In genomic region chr7:135940077-135941075, GRCh38 we compare ENCODE assay signal across 25 cellular contexts.
"Had no signal": no experiment of that assay in that cellular context is flagged by ENCODE, and none has a peak within 500 bp of the region (broad histone marks: within the 10 kb centered on the region; RNA-seq: fewer than 3 reads in every experiment).

No MANE protein-coding gene starts in this region.

- DNase-seq: activated CD4-positive, alpha-beta T cell treated with anti-CD3 and anti-CD28 coated beads, Interleukin-2, amount 10 ng/mL, durations not matched to agents 7 days and 5 days; activated CD4-positive, CD25-positive, alpha-beta regulatory T cell; activated CD8-positive, alpha-beta T cell treated with anti-CD3 and anti-CD28 coated beads, Interleukin-2, amount 10 ng/mL, durations not matched to agents 7 days and 5 days; activated naive CD8-positive, alpha-beta T cell treated with anti-CD3 and anti-CD28 coated beads, Interleukin-2, amount 10 ng/mL, durations not matched to agents 7 days and 5 days; amygdala; central memory CD4-positive, alpha-beta T cell; colonic mucosa; endodermal cell; foreskin fibroblast; glutamatergic neuron; hippocampal formation; kidney; midbrain; stimulated activated CD4-positive, alpha-beta T cell treated with anti-CD3 and anti-CD28 coated beads, Interleukin-2, amount 100 ng/mL, for 24 hours; stimulated activated naive CD8-positive, alpha-beta T cell treated with anti-CD3 and anti-CD28 coated beads, Interleukin-15, Interleukin-2, amounts not matched to agents 100 U/mL and 50 U/mL, for 24 hours; substantia nigra; tibial artery had no signal

- H3K4me1 ChIP-seq: colonic mucosa had no signal

- H3K27ac Mint-ChIP-seq: activated CD4-positive, alpha-beta T cell treated with anti-CD3 and anti-CD28 coated beads, Interleukin-2, amount 10 ng/mL, durations not matched to agents 7 days and 5 days; activated CD8-positive, alpha-beta T cell treated with anti-CD3 and anti-CD28 coated beads, Interleukin-2, amount 10 ng/mL, durations not matched to agents 7 days and 5 days; activated naive CD8-positive, alpha-beta T cell treated with anti-CD3 and anti-CD28 coated beads, Interleukin-2, amount 10 ng/mL, durations not matched to agents 7 days and 5 days; brain; endodermal cell; progenitor cell of endocrine pancreas; T-helper 2 cell treated with Interferon-gamma antibody and Interleukin-4, amounts not matched to agents 5 μg/mL and 100 μg/mL, for 36 hours had no signal

- H3K4me3 ChIP-seq: colonic mucosa, lung, tibial artery had no signal

- H3K36me3 Mint-ChIP-seq: brain had no signal

- H3K27me3 ChIP-seq: colonic mucosa, tibial artery had no signal

- H3K36me3 ChIP-seq: colonic mucosa had no signal

- H3K9me3 Mint-ChIP-seq: activated CD4-positive, alpha-beta T cell treated with anti-CD3 and anti-CD28 coated beads, Interleukin-2, amount 10 ng/mL, durations not matched to agents 7 days and 5 days; activated naive CD8-positive, alpha-beta T cell treated with anti-CD3 and anti-CD28 coated beads, Interleukin-2, amount 10 ng/mL, durations not matched to agents 7 days and 5 days; brain; endodermal cell; neural crest cell; T-helper 2 cell treated with Interferon-gamma antibody and Interleukin-4, amounts not matched to agents 5 μg/mL and 100 μg/mL, for 36 hours had no signal

- H3K4me3 Mint-ChIP-seq: activated CD4-positive, alpha-beta T cell treated with anti-CD3 and anti-CD28 coated beads, Interleukin-2, amount 10 ng/mL, durations not matched to agents 7 days and 5 days; activated CD8-positive, alpha-beta T cell treated with anti-CD3 and anti-CD28 coated beads, Interleukin-2, amount 10 ng/mL, durations not matched to agents 7 days and 5 days; activated naive CD8-positive, alpha-beta T cell treated with anti-CD3 and anti-CD28 coated beads, Interleukin-2, amount 10 ng/mL, durations not matched to agents 7 days and 5 days; brain; endodermal cell; neural crest cell; T-helper 2 cell treated with Interferon-gamma antibody and Interleukin-4, amounts not matched to agents 5 μg/mL and 100 μg/mL, for 36 hours had no signal

- H3K9me3 ChIP-seq: colonic mucosa, tibial artery had no signal

- H3K27me3 Mint-ChIP-seq: activated CD4-positive, alpha-beta T cell treated with anti-CD3 and anti-CD28 coated beads, Interleukin-2, amount 10 ng/mL, durations not matched to agents 7 days and 5 days; activated naive CD8-positive, alpha-beta T cell treated with anti-CD3 and anti-CD28 coated beads, Interleukin-2, amount 10 ng/mL, durations not matched to agents 7 days and 5 days; brain; progenitor cell of endocrine pancreas had no signal

- H3K27ac ChIP-seq: colonic mucosa, epithelial cell of prostate, tibial artery had no signal

- ATAC-seq: activated CD8-positive, alpha-beta T cell treated with anti-CD3 and anti-CD28 coated beads, Interleukin-2, amount 10 ng/mL, durations not matched to agents 7 days and 5 days; left lobe of liver; stimulated activated naive CD8-positive, alpha-beta T cell treated with anti-CD3 and anti-CD28 coated beads, Interleukin-15, Interleukin-2, amounts not matched to agents 100 U/mL and 50 U/mL, for 24 hours had no signal

- FAIRE-seq: kidney, urothelium cell line had no signal
